Comparison of ENCODE assay signal across 24 cellular contexts in the genomic region with DNA sequence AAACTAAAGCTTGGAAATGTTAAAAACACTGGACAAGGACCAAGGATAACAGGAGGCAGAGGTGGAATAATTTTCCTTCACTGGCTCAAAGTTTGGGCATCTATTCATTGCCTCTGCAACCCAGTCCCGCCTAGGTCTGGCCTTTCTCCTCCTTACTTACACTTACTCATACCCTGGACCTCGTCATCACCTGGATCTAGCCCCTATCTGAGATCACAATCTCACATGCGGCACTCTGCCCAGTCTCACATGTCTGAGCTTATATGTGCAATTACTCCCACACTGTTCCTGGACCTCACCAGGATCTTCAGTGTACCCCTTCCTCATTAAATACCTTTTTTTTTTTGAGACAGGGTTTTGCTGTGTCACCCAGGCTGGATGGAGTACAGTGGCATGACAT. TPM values are rescaled to one million over a fixed set of nuclear protein-coding genes. Genes with fewer than 3 reads are reported as not detected.
DNase-seq lines count a peak whose midpoint lies in the region; ATAC-seq and TF ChIP-seq lines count a peak whose summit lies in the region.
"Had no signal": no experiment of that assay in that cellular context is flagged by ENCODE, and none has a peak within 500 bp of the region (broad histone marks: within the 10 kb centered on the region; RNA-seq: fewer than 3 reads in every experiment).

No MANE protein-coding gene starts in this region.

- no peak overlapping the region for H3K9ac ChIP-seq in mammary epithelial cell (ENCODE audit: insufficient read depth, low read length)

- H3K79me2 ChIP-seq in mammary epithelial cell (ENCODE audit: insufficient read depth, low read length): no peaks in the 10 kb centered on the region

- no peak overlapping the region for H3K27ac Mint-ChIP-seq in activated T-helper 17 cell treated with anti-CD3 and anti-CD28 coated beads, Interleukin-2, amount 50 U/mL, for 72 hours
- H3K27ac Mint-ChIP-seq: B cell; CD4-positive, CD25-positive, alpha-beta regulatory T cell had no signal

- H3K27ac ChIP-seq in C4-2B (peak overlapping the region; percentile 89), mammary epithelial cell (ENCODE audit: insufficient read depth, low read depth, low read length) (no peak overlapping the region), RWPE1 (no peak overlapping the region)

- no peak for ATAC-seq in activated T-helper 17 cell treated with anti-CD3 and anti-CD28 coated beads, Interleukin-2, amount 50 U/mL, for 72 hours (replicated peaks)
- ATAC-seq: GM12878 had no signal

- peaks cover 28% of the 10 kb centered on the region for H3K36me3 ChIP-seq in mammary epithelial cell (ENCODE audit: insufficient read depth, low read length)

- peaks cover 4% of the 10 kb centered on the region for H3K4me1 Mint-ChIP-seq in activated T-helper 17 cell treated with anti-CD3 and anti-CD28 coated beads, Interleukin-2, amount 50 U/mL, for 72 hours
- H3K4me1 Mint-ChIP-seq: B cell had no signal

- intact Hi-C loops in mammary epithelial cell (cut with micrococcal nuclease): no loop called here

- no peak for TF ChIP-seq CTCF in C4-2B (conservative IDR thresholded peaks at IDR 0.05)
- no peak for TF ChIP-seq CTCF in mammary epithelial cell (conservative IDR thresholded peaks at IDR 0.05 in 1 of 2, IDR thresholded peaks at IDR 0.05 in 1 of 2; ENCODE audit: extremely low read depth in 1 of 2, insufficient read depth in 1 of 2, low read depth in 1 of 2, low read length in 2 of 2)
- TF ChIP-seq CTCF in fibroblast of mammary gland (conservative IDR thresholded peaks at IDR 0.05; ENCODE audit: control insufficient read depth, insufficient read depth, low read depth, low read length): no peak
- TF ChIP-seq CTCF in RWPE1 (conservative IDR thresholded peaks at IDR 0.05; ENCODE audit: low read depth): no peak

- no peaks in the 10 kb centered on the region for H3K27me3 Mint-ChIP-seq in activated T-helper 17 cell treated with anti-CD3 and anti-CD28 coated beads, Interleukin-2, amount 50 U/mL, for 72 hours
- H3K27me3 Mint-ChIP-seq: B cell; CD4-positive, CD25-positive, alpha-beta regulatory T cell had no signal

- POLR2A ChIA-PET in RWPE1 (lab: Yijun Ruan, JAX; ENCODE audit: low non-redundant PET): no interaction called here

- BruUV-seq in mammary epithelial cell (replicated peaks; lab: Mats Ljungman, UMichigan): no TSS peak

- in situ Hi-C loops in mammary epithelial cell (cut with MboI; ENCODE audit: low sequenced_read_pairs in 2 of 2) (no loop called here), KBM-7 (cut with MboI; ENCODE audit: low pct_unique_long_range_greater_than_20kb, low sequenced_read_pairs) (no loop called here)

- no peak overlapping the region for H3K4me2 ChIP-seq in mammary epithelial cell (ENCODE audit: insufficient read depth, low read depth, low read length)

- no peak overlapping the region for H3K4me3 ChIP-seq in mammary epithelial cell (replicated peaks in 1 of 3; ENCODE audit: insufficient read depth in 1 of 3, low read depth in 2 of 3, low read length in 3 of 3)
- no peak overlapping the region for H3K4me3 ChIP-seq in fibroblast of mammary gland (ENCODE audit: control insufficient read depth, low read depth, low read length)
- H3K4me3 ChIP-seq: GM12878 had no signal

- CTCF ChIA-PET in mammary epithelial cell (lab: Charles Lee; ENCODE audit: low non-redundant PET): interaction anchor here (0.6 kb wide), 1 partner anchor 119 kb away, joined by 3 read pairs; no protein-coding TSS in a partner anchor
- CTCF ChIA-PET in RWPE1 (lab: Yijun Ruan, JAX): interaction anchor here (0.6 to 1.2 kb wide), 2 partner anchors 21 to 41 kb away, joined by 3 read pairs; no protein-coding TSS in a partner anchor

- H3K4me1 ChIP-seq in mammary epithelial cell (ENCODE audit: insufficient read depth, low read length): no peaks in the 10 kb centered on the region
- H3K4me1 ChIP-seq: Caco-2 had no signal

- no peaks in the 10 kb centered on the region for H3K27me3 ChIP-seq in mammary epithelial cell (ENCODE audit: insufficient read depth, low read length)

- DNase-seq in M059J (ENCODE audit: low read depth) (peak; percentile 17), mammary epithelial cell (peak; percentile 78), fibroblast of mammary gland (ENCODE audit: low read depth) (peak; percentile 43), RWPE1 (ENCODE audit: low spot score) (no peak), KBM-7 (no peak)
- no peak for DNase-seq in activated naive CD4-positive, alpha-beta T cell treated with anti-CD3 and anti-CD28 coated beads, Interleukin-2, amount 50 U/mL, for 16 hours
- DNase-seq: 8988T; Caco-2; CD4-positive, CD25-positive, alpha-beta regulatory T cell; H7; IMR-90; Kasumi-1; NCI-H1105 treated with DMSO at 0.1 percent for 48 hours; NCI-H187; NCI-H2107; NCI-H510A treated with DMSO at 0.1 percent for 48 hours; NCI-H82; OCI-M1; RPMI8226; SIG-M5 had no signal

- H3K9me3 Mint-ChIP-seq in activated T-helper 17 cell treated with anti-CD3 and anti-CD28 coated beads, Interleukin-2, amount 50 U/mL, for 72 hours: no peaks in the 10 kb centered on the region
- H3K9me3 Mint-ChIP-seq: CD4-positive, CD25-positive, alpha-beta regulatory T cell had no signal

- H4K20me1 ChIP-seq in mammary epithelial cell (ENCODE audit: insufficient read depth, low read length): no peaks in the 10 kb centered on the region

- no peak overlapping the region for H2AFZ ChIP-seq in mammary epithelial cell (ENCODE audit: low read depth, low read length)

- no peaks in the 10 kb centered on the region for H3K9me3 ChIP-seq in mammary epithelial cell (replicated peaks; ENCODE audit: insufficient read depth, low read length)
- H3K9me3 ChIP-seq: Caco-2 had no signal

- H3K36me3 Mint-ChIP-seq in activated T-helper 17 cell treated with anti-CD3 and anti-CD28 coated beads, Interleukin-2, amount 50 U/mL, for 72 hours (ENCODE audit: low read depth): peaks cover 88% of the 10 kb centered on the region

- dilution Hi-C loops in mammary epithelial cell (cut with HindIII; ENCODE audit: low sequenced_read_pairs): no loop called here

- 14% methylated on average over 3 of the region's 3 CpGs for WGBS in mammary epithelial cell (ENCODE audit: low coverage, missing lambda C conversion rate)

- H3K4me3 Mint-ChIP-seq in activated T-helper 17 cell treated with anti-CD3 and anti-CD28 coated beads, Interleukin-2, amount 50 U/mL, for 72 hours: no peak overlapping the region
- H3K4me3 Mint-ChIP-seq: B cell; CD4-positive, CD25-positive, alpha-beta regulatory T cell had no signal

RNA-seq across cellular contexts. Expression of gene NVL, which starts 37.6 kb away (rescaled TPM):
- 29.8 and 33.5 TPM in 2 replicates for total RNA-seq in M059J (2014; rRNA removed; shearing (Covaris generic))
- total RNA-seq in mammary epithelial cell: 10 to 100 TPM; 24.3 to 28.8 TPM
- 16.8 TPM for polyA plus RNA-seq in mammary epithelial cell
- 24.4 TPM for polyA minus RNA-seq in mammary epithelial cell
- 10 to 100 TPM; 19.9 to 39.5 TPM for total RNA-seq in activated T-helper 17 cell treated with anti-CD3 and anti-CD28 coated beads, Interleukin-2, amount 50 U/mL, for 72 hours

Comparison
In these comparisons a context has a peak if more than half of its experiments do, and no peak if none do; other contexts are left out.
1. DNase-seq: peak in M059J (single experiment), mammary epithelial cell (single experiment) and fibroblast of mammary gland (single experiment); none in activated naive CD4-positive, alpha-beta T cell treated with anti-CD3 and anti-CD28 coated beads, Interleukin-2, amount 50 U/mL, for 16 hours (single experiment), RWPE1 (single experiment) and KBM-7 (single experiment).